Comparison of ENCODE assay signal across 3 cellular contexts in genomic region chr1:175497501-175497900, GRCh38.
"Had no signal": no experiment of that assay in that cellular context is flagged by ENCODE, and none has a peak within 500 bp of the region (broad histone marks: within the 10 kb centered on the region; RNA-seq: fewer than 3 reads in every experiment).

No MANE protein-coding gene starts in this region.

- H3K4me3 ChIP-seq: GM12878 had no signal

- ATAC-seq: GM12878 had no signal

- DNase-seq: GDM1, GF-D8 had no signal
